In genomic region chr4:56055991-56056390, GRCh38 we compare ENCODE assay signal across 17 cellular contexts.
"Had no signal": no experiment of that assay in that cellular context is flagged by ENCODE, and none has a peak within 500 bp of the region (broad histone marks: within the 10 kb centered on the region; RNA-seq: fewer than 3 reads in every experiment).

No MANE protein-coding gene starts in this region.

- H3K9me3 ChIP-seq: thyroid gland had no signal

- H3K27ac ChIP-seq: thyroid gland had no signal

- H3K4me1 Mint-ChIP-seq: natural killer cell had no signal

- H3K27ac Mint-ChIP-seq: activated naive CD8-positive, alpha-beta T cell; effector memory CD8-positive, alpha-beta T cell; natural killer cell; T-helper 1 cell treated with Interleukin-12 subunit alpha and Interleukin-12 subunit beta and Interleukin-4 antibody, amounts not matched to agents 30 μg/mL and 1 μg/mL, for 36 hours had no signal

- H3K4me3 Mint-ChIP-seq: activated naive CD8-positive, alpha-beta T cell; effector memory CD8-positive, alpha-beta T cell; natural killer cell; T-helper 1 cell treated with Interleukin-12 subunit alpha and Interleukin-12 subunit beta and Interleukin-4 antibody, amounts not matched to agents 30 μg/mL and 1 μg/mL, for 36 hours had no signal

- H3K36me3 Mint-ChIP-seq: activated naive CD8-positive, alpha-beta T cell; natural killer cell had no signal

- ATAC-seq: effector memory CD8-positive, alpha-beta T cell; natural killer cell had no signal

- H3K9me3 Mint-ChIP-seq: effector memory CD8-positive, alpha-beta T cell; natural killer cell; T-helper 1 cell treated with Interleukin-12 subunit alpha and Interleukin-12 subunit beta and Interleukin-4 antibody, amounts not matched to agents 30 μg/mL and 1 μg/mL, for 36 hours had no signal

- DNase-seq: activated CD4-positive, alpha-beta T cell treated with anti-CD3 and anti-CD28 coated beads for 1 hour; activated CD4-positive, alpha-beta T cell treated with anti-CD3 and anti-CD28 coated beads, Interleukin-2, amount 50 U/mL, for 48 hours; activated gamma-delta T cell; amniotic stem cell; dermis blood vessel endothelial cell; effector memory CD8-positive, alpha-beta T cell; foreskin melanocyte; natural killer cell; occipital lobe; posterior cingulate gyrus; stimulated activated CD4-positive, alpha-beta T cell treated with anti-CD3 and anti-CD28 coated beads, Interleukin-12 subunit alpha, Interleukin-12 subunit beta, amount 100 ng/mL, for 4 hours; stimulated activated CD4-positive, alpha-beta T cell treated with anti-CD3 and anti-CD28 coated beads, Interleukin-1b, Interleukin-23, amount 100 ng/mL, for 48 hours; stimulated activated CD8-positive, alpha-beta memory T cell treated with anti-CD3 and anti-CD28 coated beads, Interleukin-4, amount 100 ng/mL, for 48 hours; stimulated activated naive CD4-positive, alpha-beta T cell; thyroid gland had no signal

- H3K4me1 ChIP-seq: thyroid gland had no signal
